Comparison of ENCODE assay signal across 1 cellular context in the genomic region with DNA sequence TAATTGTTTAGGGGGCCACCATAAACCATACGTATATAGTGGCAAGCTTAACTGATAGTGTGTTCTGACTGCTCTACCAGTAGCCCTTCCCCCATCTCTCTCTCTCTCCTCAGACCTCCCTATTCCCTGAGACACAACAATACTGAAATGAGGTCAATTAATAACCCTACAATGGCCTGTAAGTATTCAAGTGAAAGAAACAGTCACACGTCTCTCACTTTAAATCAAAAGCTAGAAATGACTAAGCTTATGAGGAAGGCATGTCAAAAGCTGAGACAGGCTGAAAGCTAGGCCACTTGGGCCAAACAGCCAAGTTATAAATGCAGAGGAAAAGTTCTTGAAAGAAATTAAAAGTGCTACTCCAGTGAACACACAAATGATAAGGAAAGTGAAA.
TF ChIP-seq lines count a peak whose summit lies in the region.

No MANE protein-coding gene starts in this region.

TF ChIP-seq in WTC11, 78 proteins besides CTCF, POLR2A, EP300 and RAD21 (continued from another document):
- TF ChIP-seq, protein P1, sequence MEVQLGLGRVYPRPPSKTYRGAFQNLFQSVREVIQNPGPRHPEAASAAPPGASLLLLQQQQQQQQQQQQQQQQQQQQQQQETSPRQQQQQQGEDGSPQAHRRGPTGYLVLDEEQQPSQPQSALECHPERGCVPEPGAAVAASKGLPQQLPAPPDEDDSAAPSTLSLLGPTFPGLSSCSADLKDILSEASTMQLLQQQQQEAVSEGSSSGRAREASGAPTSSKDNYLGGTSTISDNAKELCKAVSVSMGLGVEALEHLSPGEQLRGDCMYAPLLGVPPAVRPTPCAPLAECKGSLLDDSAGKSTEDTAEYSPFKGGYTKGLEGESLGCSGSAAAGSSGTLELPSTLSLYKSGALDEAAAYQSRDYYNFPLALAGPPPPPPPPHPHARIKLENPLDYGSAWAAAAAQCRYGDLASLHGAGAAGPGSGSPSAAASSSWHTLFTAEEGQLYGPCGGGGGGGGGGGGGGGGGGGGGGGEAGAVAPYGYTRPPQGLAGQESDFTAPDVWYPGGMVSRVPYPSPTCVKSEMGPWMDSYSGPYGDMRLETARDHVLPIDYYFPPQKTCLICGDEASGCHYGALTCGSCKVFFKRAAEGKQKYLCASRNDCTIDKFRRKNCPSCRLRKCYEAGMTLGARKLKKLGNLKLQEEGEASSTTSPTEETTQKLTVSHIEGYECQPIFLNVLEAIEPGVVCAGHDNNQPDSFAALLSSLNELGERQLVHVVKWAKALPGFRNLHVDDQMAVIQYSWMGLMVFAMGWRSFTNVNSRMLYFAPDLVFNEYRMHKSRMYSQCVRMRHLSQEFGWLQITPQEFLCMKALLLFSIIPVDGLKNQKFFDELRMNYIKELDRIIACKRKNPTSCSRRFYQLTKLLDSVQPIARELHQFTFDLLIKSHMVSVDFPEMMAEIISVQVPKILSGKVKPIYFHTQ (CRISPR knock-in tag; IDR thresholded peaks at IDR 0.05), result no peak
- TF ChIP-seq FOXP1 (CRISPR knock-in tag; IDR thresholded peaks at IDR 0.05; ENCODE audit: borderline replicate concordance) (no peak), GTF2I (CRISPR knock-in tag; conservative IDR thresholded peaks at IDR 0.05) (no peak), ELF4 (CRISPR knock-in tag; IDR thresholded peaks at IDR 0.05; ENCODE audit: low read depth) (no peak)
